Comparison of ENCODE assay signal across 17 cellular contexts in the genomic region with DNA sequence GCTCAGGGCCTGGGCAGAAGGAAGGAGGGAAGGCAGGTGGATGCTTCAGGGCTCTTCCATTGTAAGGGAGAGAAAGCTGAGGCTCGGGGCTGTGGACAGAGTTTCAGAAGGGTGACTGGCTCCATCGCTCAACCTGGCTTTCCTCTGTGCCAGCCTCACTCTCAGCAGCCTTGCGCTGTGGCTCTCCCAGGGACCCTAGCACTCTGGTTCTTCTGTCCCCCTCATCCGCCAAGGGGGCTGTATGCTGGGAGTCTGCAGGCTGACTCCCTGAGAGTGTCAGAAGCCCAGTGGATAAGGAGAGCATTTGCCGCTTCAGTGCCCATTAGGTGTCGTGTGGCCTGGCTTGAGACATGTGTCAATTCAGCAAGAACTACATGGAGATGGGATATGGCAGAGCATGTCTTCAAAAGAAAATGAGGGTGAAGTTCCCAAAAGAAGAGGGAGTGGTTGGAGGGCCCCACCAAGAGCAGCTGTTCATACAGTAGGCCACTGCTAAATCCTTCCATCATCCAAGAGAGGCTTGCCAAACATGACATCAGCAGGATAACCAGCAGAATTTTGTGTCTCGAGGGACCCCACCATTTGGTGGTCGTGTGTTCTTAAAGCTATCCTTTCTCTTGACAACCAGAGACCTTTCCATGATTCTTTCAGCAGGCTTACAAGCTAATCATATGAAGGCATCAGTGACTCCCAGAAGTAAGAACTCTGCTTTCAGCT.
DNase-seq lines count a peak whose midpoint lies in the region; FAIRE-seq and TF ChIP-seq lines count a peak whose summit lies in the region.
"Had no signal": no experiment of that assay in that cellular context is flagged by ENCODE, and none has a peak within 500 bp of the region (broad histone marks: within the 10 kb centered on the region; RNA-seq: fewer than 3 reads in every experiment).

No MANE protein-coding gene starts in this region.

- H3K27ac ChIP-seq in SJCRH30 (no peak overlapping the region; the same call in 1 of the 2 replicates), coronary artery (no peak overlapping the region), small intestine (ENCODE audit: low read depth in 1 of 2, low read length in 1 of 2) (no peak overlapping the region)

- no peaks in the 10 kb centered on the region for H3K9me3 ChIP-seq in SJCRH30 (replicated peaks)
- H3K9me3 ChIP-seq in small intestine (ENCODE audit: control insufficient read depth, low read depth): no peaks in the 10 kb centered on the region

- whole genome bisulfite sequencing in small intestine, 3 donors: 78 to 91% (median 89%) methylated on average over 8 of the region's 8 CpGs

- H3K4me3 Mint-ChIP-seq in chondrocyte (ENCODE audit: unreplicated experiment): no peak overlapping the region
- H3K4me3 Mint-ChIP-seq: CD4-positive, alpha-beta memory T cell; GM23338; H9 had no signal

- H3K27ac Mint-ChIP-seq in chondrocyte (ENCODE audit: unreplicated experiment): no peak overlapping the region
- H3K27ac Mint-ChIP-seq: CD4-positive, alpha-beta memory T cell; GM23338; H9 had no signal

- DNase-seq in SJCRH30: peak; percentile 60 to 71
- peak; percentile 53 for DNase-seq in coronary artery (ENCODE audit: low spot score)
- peak; percentile 28 for DNase-seq in fibroblast of peridontal ligament (ENCODE audit: extremely low read depth)
- no peak for DNase-seq in HuH-7 (ENCODE audit: low spot score)
- DNase-seq in chondrocyte (ENCODE audit: low spot score): no peak
- DNase-seq in small intestine: no peak
- DNase-seq: C1 segment of cervical spinal cord; Calu3; CD4-positive, alpha-beta memory T cell; COR-L47; DMS53; DMS79 treated with DMSO at 0.1 percent for 48 hours; GF-D8; H9 had no signal

- no peak for FAIRE-seq in small intestine (lab: Jason Lieb, UNC)
- FAIRE-seq: GM12891, GM18507 had no signal

- peaks cover 17% of the 10 kb centered on the region for H3K27me3 Mint-ChIP-seq in chondrocyte (ENCODE audit: low read depth)

- H3K27me3 ChIP-seq in SJCRH30 (peaks cover 4% of the 10 kb centered on the region; the same call in 1 of the 2 replicates), small intestine (ENCODE audit: control insufficient read depth in 2 of 2, insufficient read depth in 2 of 2, low read length in 2 of 2) (no peaks in the 10 kb centered on the region)

- H3K36me3 ChIP-seq in SJCRH30 (no peaks in the 10 kb centered on the region), small intestine (ENCODE audit: control insufficient read depth in 2 of 2, insufficient read depth in 2 of 2, low read length in 2 of 2) (no peaks in the 10 kb centered on the region)

- H3K36me3 Mint-ChIP-seq in chondrocyte (ENCODE audit: low read depth): no peaks in the 10 kb centered on the region
- H3K36me3 Mint-ChIP-seq: CD4-positive, alpha-beta memory T cell had no signal

- H3K4me3 ChIP-seq in SJCRH30 (no peak overlapping the region), coronary artery (no peak overlapping the region), small intestine (ENCODE audit: low read depth in 1 of 2, low read length in 2 of 2) (no peak overlapping the region)
- H3K4me3 ChIP-seq: GM23338 had no signal

- H3K4me1 Mint-ChIP-seq in chondrocyte (ENCODE audit: low read depth): no peaks in the 10 kb centered on the region
- H3K4me1 Mint-ChIP-seq: CD4-positive, alpha-beta memory T cell; GM23338; H9 had no signal

- TF ChIP-seq CTCF in coronary artery (IDR thresholded peaks at IDR 0.05) (no peak), chondrocyte (IDR thresholded peaks at IDR 0.05) (no peak)

- H3K4me1 ChIP-seq in SJCRH30 (peaks cover 10% of the 10 kb centered on the region; the same call in 1 of the 2 replicates), small intestine (ENCODE audit: control insufficient read depth in 2 of 2, insufficient read depth in 1 of 2, low read depth in 1 of 2, low read length in 1 of 2) (peaks cover 0 to 3% of the 10 kb centered on the region in 2 donors)

- no peaks in the 10 kb centered on the region for H3K9me3 Mint-ChIP-seq in chondrocyte (ENCODE audit: low read depth)
- H3K9me3 Mint-ChIP-seq: GM23338 had no signal

Comparison
In these comparisons a context has a peak if more than half of its experiments do, and no peak if none do; other contexts are left out.
1. DNase-seq: peak in SJCRH30 (2 of 2), coronary artery (single experiment) and fibroblast of peridontal ligament (single experiment); none in HuH-7 (single experiment), chondrocyte (single experiment) and small intestine (single experiment).